Comparison of ENCODE assay signal across 8 cellular contexts in the genomic region with DNA sequence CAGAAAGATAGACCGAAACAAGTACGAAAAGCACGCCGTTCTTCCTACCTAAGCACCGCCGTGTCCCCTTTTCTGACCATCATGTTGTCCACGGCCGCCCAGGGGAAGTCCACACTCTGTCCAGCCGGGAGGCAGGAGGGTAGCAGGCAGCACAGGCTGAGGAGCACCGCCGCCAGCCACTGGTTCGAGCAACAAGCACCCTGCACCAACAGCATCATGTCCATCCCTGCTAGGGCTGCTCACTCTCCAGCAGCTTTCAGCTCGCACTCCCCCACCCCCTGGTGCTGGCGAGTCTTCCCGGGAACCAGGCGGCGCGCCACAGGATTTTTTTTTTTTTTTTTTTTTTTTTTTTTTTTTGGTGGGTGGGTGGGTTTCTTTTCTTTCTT.
DNase-seq lines count a peak whose midpoint lies in the region; FAIRE-seq and TF ChIP-seq lines count a peak whose summit lies in the region.

A gene (minus strand): TSS at position 269 of the 386 bp plus-strand sequence.

- no peaks in the 10 kb centered on the region for H3K9me3 Mint-ChIP-seq in T-helper 2 cell treated with Interferon-gamma antibody and Interleukin-4, amounts not matched to agents 5 μg/mL and 100 μg/mL, for 36 hours

- peak within 1 kb of the TSS; percentile 72 for H3K4me3 Mint-ChIP-seq in T-helper 2 cell treated with Interferon-gamma antibody and Interleukin-4, amounts not matched to agents 5 μg/mL and 100 μg/mL, for 36 hours

- DNase-seq in T-helper 2 cell treated with Interferon-gamma antibody and Interleukin-4, amounts not matched to agents 5 μg/mL and 100 μg/mL, for 36 hours (ENCODE audit: low spot score), result no peak
- DNase-seq in T-helper 2 cell (no peak), NCI-H510A treated with DMSO at 0.1 percent for 48 hours (lab: John Stamatoyannopoulos, UW) (peak; percentile 48), brain microvascular endothelial cell (peak; percentile 62), iPS-NIHi11 (ENCODE audit: low spot score) (peak; percentile 57), retinal pigment epithelial cell (ENCODE audit: low read depth) (peak; percentile 13), D721Med (ENCODE audit: insufficient read length, low spot score) (no peak), GM19240 (ENCODE audit: insufficient read length, low spot score) (no peak)

- H3K4me1 Mint-ChIP-seq in T-helper 2 cell treated with Interferon-gamma antibody and Interleukin-4, amounts not matched to agents 5 μg/mL and 100 μg/mL, for 36 hours (ENCODE audit: low read depth), result peaks cover 9% of the 10 kb centered on the region

- H3K27me3 Mint-ChIP-seq in T-helper 2 cell treated with Interferon-gamma antibody and Interleukin-4, amounts not matched to agents 5 μg/mL and 100 μg/mL, for 36 hours (ENCODE audit: low read depth), result peaks cover 30% of the 10 kb centered on the region

- no peak for TF ChIP-seq CTCF in brain microvascular endothelial cell (IDR thresholded peaks at IDR 0.05; ENCODE audit: low read depth, low read length, missing control alignments)
- no peak for TF ChIP-seq CTCF in retinal pigment epithelial cell (conservative IDR thresholded peaks at IDR 0.05; ENCODE audit: low read depth, low read length)
- TF ChIP-seq CTCF in D721Med (IDR thresholded peaks at IDR 0.05; ENCODE audit: insufficient read depth, missing control alignments), result no peak

- no peaks in the 10 kb centered on the region for H3K36me3 Mint-ChIP-seq in T-helper 2 cell treated with Interferon-gamma antibody and Interleukin-4, amounts not matched to agents 5 μg/mL and 100 μg/mL, for 36 hours (ENCODE audit: low read depth)

- H3K36me3 ChIP-seq in brain microvascular endothelial cell (replicated peaks), result no peaks in the 10 kb centered on the region

- H3K27ac ChIP-seq in brain microvascular endothelial cell, result peak within 1 kb of the TSS; percentile 96

- H3K4me3 ChIP-seq in brain microvascular endothelial cell (ENCODE audit: low read depth, low read length) (peak within 1 kb of the TSS; percentile 87), retinal pigment epithelial cell (ENCODE audit: low read length) (peak within 1 kb of the TSS; percentile 90)

- H3K27ac Mint-ChIP-seq in T-helper 2 cell treated with Interferon-gamma antibody and Interleukin-4, amounts not matched to agents 5 μg/mL and 100 μg/mL, for 36 hours, result no peak within 1 kb of the TSS

- in situ Hi-C loops in brain microvascular endothelial cell (cut with HindIII; ENCODE audit: low pct_ligation_motif_present, low sequenced_read_pairs), result no loop called here

- no peak for FAIRE-seq in D721Med (lab: Jason Lieb, UNC)

- no peaks in the 10 kb centered on the region for H3K27me3 ChIP-seq in brain microvascular endothelial cell (replicated peaks)

Comparison
In these comparisons a context has a peak if more than half of its experiments do, and no peak if none do; other contexts are left out.
1. DNase-seq: peak in NCI-H510A treated with DMSO at 0.1 percent for 48 hours (single experiment), brain microvascular endothelial cell (single experiment), iPS-NIHi11 (single experiment) and retinal pigment epithelial cell (single experiment); none in T-helper 2 cell treated with Interferon-gamma antibody and Interleukin-4, amounts not matched to agents 5 μg/mL and 100 μg/mL, for 36 hours (single experiment), T-helper 2 cell (0 of 5), D721Med (single experiment) and GM19240 (single experiment).